ENCODE assay signal across 23 cellular contexts in genomic region chr2:189312211-189312610, GRCh38.
"Had no signal": no experiment of that assay in that cellular context is flagged by ENCODE, and none has a peak within 500 bp of the region (broad histone marks: within the 10 kb centered on the region; RNA-seq: fewer than 3 reads in every experiment).

No MANE protein-coding gene starts in this region.

- H3K4me3 Mint-ChIP-seq: central memory CD8-positive, alpha-beta T cell; dendritic cell treated with granulocyte-macrophage colony-stimulating factor and Interleukin-4, amounts not matched to agents 40 ng/mL and 50 ng/mL, for 4 days; endodermal cell; immature natural killer cell; natural killer cell; neural progenitor cell had no signal

- H3K4me1 ChIP-seq: neural progenitor cell, right atrium auricular region had no signal

- H3K4me3 ChIP-seq: neural progenitor cell, right atrium auricular region, smooth muscle cell, thoracic aorta had no signal

- H3K36me3 Mint-ChIP-seq: natural killer cell, neural progenitor cell had no signal

- H3K9me3 Mint-ChIP-seq: activated T-helper 2 cell treated with anti-CD3 and anti-CD28 coated beads, Interferon-gamma antibody, Interleukin-2, Interleukin-4, amounts not matched to agents 10 μg/mL and 5 μg/mL and 100 μg/mL, durations not matched to agents 14 hours and 24 hours and 36 hours; central memory CD8-positive, alpha-beta T cell; dendritic cell treated with granulocyte-macrophage colony-stimulating factor and Interleukin-4, amounts not matched to agents 40 ng/mL and 50 ng/mL, for 4 days had no signal

- H3K27ac Mint-ChIP-seq: activated T-helper 2 cell treated with anti-CD3 and anti-CD28 coated beads, Interferon-gamma antibody, Interleukin-2, Interleukin-4, amounts not matched to agents 10 μg/mL and 5 μg/mL and 100 μg/mL, durations not matched to agents 14 hours and 24 hours and 36 hours; dendritic cell treated with granulocyte-macrophage colony-stimulating factor and Interleukin-4, amounts not matched to agents 40 ng/mL and 50 ng/mL, for 4 days; immature natural killer cell; natural killer cell had no signal

- ATAC-seq: esophagus mucosa, natural killer cell had no signal

- DNase-seq: activated CD4-positive, alpha-beta T cell treated with anti-CD3 and anti-CD28 coated beads, Interleukin-2, amount 50 U/mL, for 4 hours; activated CD4-positive, CD25-positive, alpha-beta regulatory T cell treated with anti-CD3 and anti-CD28 coated beads, Interleukin-2, amount 50 U/mL, for 72 hours; activated CD8-positive, alpha-beta memory T cell treated with anti-CD3 and anti-CD28 coated beads, Interleukin-2, amount 50 U/mL, for 4 hours; activated T-cell treated with anti-CD3 and anti-CD28 coated beads, Interleukin-2, amount 50 U/mL, for 1 hour; endodermal cell; foreskin fibroblast; head of caudate nucleus; hippocampal formation; immature natural killer cell; kidney; natural killer cell; stimulated activated CD4-positive, alpha-beta T cell treated with anti-CD3 and anti-CD28 coated beads, Interleukin-1b, Interleukin-23, amount 100 ng/mL, for 48 hours; stimulated activated CD4-positive, alpha-beta T cell treated with anti-CD3 and anti-CD28 coated beads, Interleukin-4, amount 100 ng/mL, for 4 hours; stimulated activated CD8-positive, alpha-beta memory T cell treated with anti-CD3 and anti-CD28 coated beads, Interleukin-4, amount 100 ng/mL, for 48 hours; stimulated activated naive CD4-positive, alpha-beta T cell treated with Interleukin-2 at 50 U/mL for 16 hours had no signal

- H3K9me3 ChIP-seq: right atrium auricular region, thoracic aorta had no signal

- H3K36me3 ChIP-seq: neural progenitor cell, right atrium auricular region, thoracic aorta had no signal

- H3K4me1 Mint-ChIP-seq: immature natural killer cell, natural killer cell had no signal

- H3K27me3 ChIP-seq: neural progenitor cell, right atrium auricular region had no signal

- H3K27me3 Mint-ChIP-seq: central memory CD8-positive, alpha-beta T cell; dendritic cell treated with granulocyte-macrophage colony-stimulating factor and Interleukin-4, amounts not matched to agents 40 ng/mL and 50 ng/mL, for 4 days had no signal

- H3K27ac ChIP-seq: neural progenitor cell, right atrium auricular region, thoracic aorta had no signal

- H2AFZ ChIP-seq: neural progenitor cell had no signal

- H3K9ac ChIP-seq: neural progenitor cell had no signal

- H3K4me2 ChIP-seq: neural progenitor cell, smooth muscle cell had no signal
